Comparison of ENCODE assay signal across 17 cellular contexts in the genomic region with DNA sequence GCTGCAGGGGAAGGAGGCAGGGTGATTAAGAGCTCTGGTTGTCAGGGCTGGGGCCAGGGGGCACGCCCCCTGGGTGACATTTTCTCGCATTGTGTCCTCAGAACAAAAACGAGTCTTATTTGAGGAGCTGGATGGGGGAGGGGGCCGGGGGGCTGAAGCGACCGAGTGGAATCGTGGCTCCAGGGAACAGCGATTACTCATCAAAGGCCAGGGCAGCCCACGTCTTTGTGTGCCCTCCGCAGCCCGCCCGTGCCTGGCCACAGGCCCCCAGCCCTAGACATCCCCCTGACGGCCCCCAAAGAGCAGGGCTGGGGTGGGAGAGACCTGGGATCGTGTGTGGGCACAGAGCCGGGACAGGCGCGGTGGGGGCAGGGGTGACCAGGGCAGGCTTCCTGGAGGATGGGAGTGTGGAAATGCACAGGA. TPM values are rescaled to one million over a fixed set of nuclear protein-coding genes. Genes with fewer than 3 reads are reported as not detected.
DNase-seq lines count a peak whose midpoint lies in the region; TF ChIP-seq lines count a peak whose summit lies in the region.
"Had no signal": no experiment of that assay in that cellular context is flagged by ENCODE, and none has a peak within 500 bp of the region (broad histone marks: within the 10 kb centered on the region; RNA-seq: fewer than 3 reads in every experiment).

No MANE protein-coding gene starts in this region.

- H2AFZ ChIP-seq in OCI-LY7 (ENCODE audit: low read length) (peak overlapping the region; percentile 64), neuronal stem cell (ENCODE audit: low read length) (peak overlapping the region; percentile 74)

- H3K18ac ChIP-seq in neuronal stem cell (ENCODE audit: low read length) = peak overlapping the region; percentile 96

- peak overlapping the region; percentile 52 for H3K4me2 ChIP-seq in OCI-LY7 (ENCODE audit: low read length)
- H3K4me2 ChIP-seq in neuronal stem cell (ENCODE audit: insufficient read depth, low read length, poor library complexity, severe bottlenecking) = peak overlapping the region; percentile 47

- H3K4me1 ChIP-seq in ES-I3 (ENCODE audit: insufficient read depth, low read length) (peaks cover 32% of the 10 kb centered on the region), OCI-LY7 (ENCODE audit: insufficient read depth, low read length, poor library complexity, severe bottlenecking) (peaks cover 26% of the 10 kb centered on the region), neuronal stem cell (ENCODE audit: control insufficient read depth in 2 of 2, insufficient read depth in 1 of 2, low read depth in 1 of 2, low read length in 2 of 2) (peaks cover 16 to 41% of the 10 kb centered on the region in 2 donors)
- H3K4me1 ChIP-seq: ascending aorta had no signal

- H3K14ac ChIP-seq in neuronal stem cell (ENCODE audit: low read length) = peak overlapping the region; percentile 59

- peak overlapping the region; percentile 51 for H3K9ac ChIP-seq in ES-I3 (ENCODE audit: low read depth, low read length)
- H3K9ac ChIP-seq in neuronal stem cell (ENCODE audit: low read depth, low read length, poor library complexity) = peak overlapping the region; percentile 50

- H4K91ac ChIP-seq in neuronal stem cell (ENCODE audit: low read depth, low read length, poor library complexity) = peak overlapping the region; percentile 96

- no peak overlapping the region for H4K8ac ChIP-seq in neuronal stem cell (ENCODE audit: low read depth, low read length)

- no peak overlapping the region for H3K4ac ChIP-seq in neuronal stem cell (ENCODE audit: low read length)

- peak overlapping the region; percentile 47 for H3K23ac ChIP-seq in neuronal stem cell (ENCODE audit: low read depth, low read length, poor library complexity)

- DNase-seq in OCI-LY7 (ENCODE audit: low spot score) (no peak), neuronal stem cell (ENCODE audit: low spot score) (peak; percentile 89), NCI-H1417 treated with DMSO at 0.1 percent for 48 hours (lab: John Stamatoyannopoulos, UW) (no peak), germinal center (ENCODE audit: low spot score) (no peak), midbrain (lab: John Stamatoyannopoulos, UW) (no peak), NCI-H187 treated with DMSO at 0.1 percent for 48 hours (lab: John Stamatoyannopoulos, UW) (no peak)
- DNase-seq: activated gamma-delta T cell; DMS153; KBM-7; NCI-H1092; stimulated activated CD4-positive, alpha-beta T cell treated with anti-CD3 and anti-CD28 coated beads, Interleukin-4, amount 100 ng/mL, for 24 hours; stimulated activated CD8-positive, alpha-beta memory T cell treated with anti-CD3 and anti-CD28 coated beads, Interleukin-4, amount 100 ng/mL, for 48 hours had no signal

- H3K79me1 ChIP-seq in neuronal stem cell (ENCODE audit: low read depth, low read length) = no peaks in the 10 kb centered on the region

- no peaks in the 10 kb centered on the region for H4K20me1 ChIP-seq in OCI-LY7 (ENCODE audit: insufficient read depth, low read length)

- POLR2A ChIA-PET in OCI-LY7 (lab: Charles Lee) = interaction anchor here (1.9 kb wide), 1 partner anchor 72 kb away, joined by 5 read pairs; no protein-coding TSS in a partner anchor

- TF ChIP-seq CTCF in OCI-LY7 (conservative IDR thresholded peaks at IDR 0.05; ENCODE audit: low read length) = no peak

- H2BK15ac ChIP-seq in neuronal stem cell (ENCODE audit: low read length) = peak overlapping the region; percentile 32

- H3K9me3 ChIP-seq in ES-I3 (ENCODE audit: control insufficient read depth, insufficient read depth, low read length) (no peaks in the 10 kb centered on the region), OCI-LY7 (ENCODE audit: low read length) (no peaks in the 10 kb centered on the region), neuronal stem cell (replicated peaks in 1 of 2; ENCODE audit: control insufficient read depth in 2 of 2, insufficient read depth in 1 of 2, low read depth in 1 of 2, low read length in 2 of 2) (peaks cover 0 to 5% of the 10 kb centered on the region in 2 donors)
- H3K9me3 ChIP-seq: ascending aorta, thoracic aorta had no signal

- CTCF ChIA-PET in OCI-LY7 (lab: Charles Lee; ENCODE audit: unreplicated experiment) = interaction anchor here (0.6 kb wide), 1 partner anchor 395 kb away, joined by 6 read pairs; no protein-coding TSS in a partner anchor

- intact Hi-C loops in OCI-LY7 (cut with micrococcal nuclease; ENCODE audit: unreplicated experiment) = loop anchor here (5.0 kb wide), 2 partner anchors 59 to 259 kb away; a partner anchor contains a TSS

- no peaks in the 10 kb centered on the region for H3K79me2 ChIP-seq in OCI-LY7 (ENCODE audit: insufficient read depth, low read depth, low read length)

- peak overlapping the region; percentile 30 for H2BK5ac ChIP-seq in neuronal stem cell (ENCODE audit: low read length)

- WGBS in neuronal stem cell (ENCODE audit: extremely low coverage in 2 of 2, insufficient read length in 2 of 2, insufficient replicate concordance in 1 of 2), 2 donors = no CpG with 5 or more reads among the region's 17 CpGs

- peak overlapping the region; percentile 99 for H2AK5ac ChIP-seq in neuronal stem cell (ENCODE audit: low read depth, low read length)

- H3K9me2 ChIP-seq in OCI-LY7 (ENCODE audit: insufficient read depth, low read length) = no peaks in the 10 kb centered on the region

- H3K36me3 ChIP-seq in ES-I3 (ENCODE audit: insufficient read depth, low read length) (no peaks in the 10 kb centered on the region), OCI-LY7 (ENCODE audit: insufficient read depth, low read length) (no peaks in the 10 kb centered on the region), neuronal stem cell (replicated peaks in 1 of 2; ENCODE audit: control insufficient read depth in 2 of 2, insufficient read depth in 2 of 2, low read length in 2 of 2) (no peaks in the 10 kb centered on the region)
- H3K36me3 ChIP-seq: ascending aorta, thoracic aorta had no signal

- no peak overlapping the region for H2BK12ac ChIP-seq in neuronal stem cell (ENCODE audit: low read length)

- H3K27me3 ChIP-seq in neuronal stem cell (ENCODE audit: control insufficient read depth in 3 of 3, insufficient read depth in 3 of 3, low read depth in 1 of 3, low read length in 3 of 3) = peaks cover 0 to 81% (median 0%) of the 10 kb centered on the region in 3 experiments

- no peak overlapping the region for H2BK120ac ChIP-seq in neuronal stem cell (ENCODE audit: low read depth, low read length)

- no TSS peak for BruUV-seq in OCI-LY7 (replicated peaks; lab: Mats Ljungman, UMichigan)

- peak overlapping the region; percentile 39 for H3K27ac ChIP-seq in OCI-LY7 (ENCODE audit: low read depth, low read length, poor library complexity, severe bottlenecking)
- H3K27ac ChIP-seq in neuronal stem cell (replicated peaks; ENCODE audit: low read length) = peak overlapping the region; percentile 88
- H3K27ac ChIP-seq: ascending aorta, thoracic aorta, VCaP had no signal

- H3K4me3 ChIP-seq in OCI-LY7 (ENCODE audit: low read depth, low read length, poor library complexity, severe bottlenecking) = peak overlapping the region; percentile 26
- peak overlapping the region; percentile 30 for H3K4me3 ChIP-seq in iPS-11a (ENCODE audit: low read depth, low read length)
- peak overlapping the region in 1 of 2 donors; percentile 13 for H3K4me3 ChIP-seq in neuronal stem cell (ENCODE audit: low read length in 2 of 2)
- H3K4me3 ChIP-seq: ascending aorta, thoracic aorta had no signal

RNA-seq across cellular contexts. Expression of a gene that starts 23.8 kb away (rescaled TPM):
- total RNA-seq in OCI-LY7 (2014; rRNA removed; shearing (Covaris generic)) = 131 and 137 TPM in 2 replicates
- 175 and 217 TPM in 2 replicates for total RNA-seq in OCI-LY7 (2022)
- polyA plus RNA-seq in neuronal stem cell (2013, experiment 1 of 2) = 110 TPM
- 105 TPM for polyA plus RNA-seq in neuronal stem cell (2013, experiment 2 of 2)

RNA-seq across cellular contexts. Expression of a gene that starts 56.6 kb away (rescaled TPM):
- total RNA-seq in OCI-LY7 (2014; rRNA removed; shearing (Covaris generic)) = 0.13 and 1.1 TPM in 2 replicates
- 0.10 and 0.17 TPM in 2 replicates for total RNA-seq in OCI-LY7 (2022)
- 29.4 TPM for polyA plus RNA-seq in neuronal stem cell (2013, experiment 1 of 2)
- polyA plus RNA-seq in neuronal stem cell (2013, experiment 2 of 2) = 29.5 TPM
